Comparison of ENCODE assay signal across 9 cellular contexts in the genomic region with DNA sequence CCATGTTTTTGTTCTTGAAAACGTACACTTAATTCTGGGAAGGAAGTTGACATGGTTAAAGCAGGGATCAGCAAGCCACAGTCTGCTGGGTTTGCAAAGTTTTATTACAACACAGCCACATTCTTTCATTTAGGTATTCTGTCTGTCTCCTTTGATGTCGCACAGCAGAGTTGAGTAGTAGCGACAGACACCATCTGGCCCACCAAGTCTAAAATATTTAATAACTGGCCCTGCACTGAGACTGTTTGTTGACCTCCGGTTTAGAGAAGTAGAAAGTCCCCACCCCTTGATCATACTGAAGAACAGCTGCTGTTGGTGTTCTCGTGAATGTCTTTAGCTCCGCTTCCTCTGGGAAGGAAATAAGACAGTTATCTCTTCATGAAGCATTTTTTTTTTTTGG.
DNase-seq lines count a peak whose midpoint lies in the region; ATAC-seq, FAIRE-seq and TF ChIP-seq lines count a peak whose summit lies in the region.
"Had no signal": no experiment of that assay in that cellular context is flagged by ENCODE, and none has a peak within 500 bp of the region (broad histone marks: within the 10 kb centered on the region; RNA-seq: fewer than 3 reads in every experiment).

No MANE protein-coding gene starts in this region.

- H3K27me3 Mint-ChIP-seq in CD14-positive monocyte (ENCODE audit: low read depth in 3 of 3): peaks cover 0 to 1% (median 0%) of the 10 kb centered on the region in 3 donors

- TF ChIP-seq RAD21 in GM12878 (IDR thresholded peaks at IDR 0.05; ENCODE audit: insufficient read depth, low read depth, low read length): no peak

- no peak for TF ChIP-seq EP300 in GM12878 (IDR thresholded peaks at IDR 0.05; ENCODE audit: borderline replicate concordance in 1 of 2, control insufficient read depth in 1 of 2, low read depth in 2 of 2, low read length in 2 of 2)
- TF ChIP-seq EP300 in transverse colon (IDR thresholded peaks at IDR 0.05; ENCODE audit: low read depth): no peak

- CTCF ChIA-PET in GM12878 (lab: Yijun Ruan, JAX): interaction anchor here (0.5 to 4.0 kb wide), 8 partner anchors 16 to 133 kb away, joined by 3 to 18 read pairs (median 4); a partner anchor contains a TSS

- no peak overlapping the region for H3K9ac ChIP-seq in GM12878 (ENCODE audit: control insufficient read depth, insufficient read depth, low read length)

- intact Hi-C loops in CD14-positive monocyte (cut with micrococcal nuclease): no loop called here
- intact Hi-C loops in GM12878 (cut with micrococcal nuclease; ENCODE audit: unreplicated experiment): no loop called here
- intact Hi-C loops in ascending aorta (cut with DNase I): no loop called here
- intact Hi-C loops in transverse colon (cut with DNase I; ENCODE audit: low total_unique reads): no loop called here

- peak; percentile 27 for FAIRE-seq in GM12878 (lab: Jason Lieb, UNC)

- DNase-seq in CD14-positive monocyte (ENCODE audit: low spot score) (no peak), GM12878 (ENCODE audit: low read depth, low spot score) (no peak), ascending aorta (ENCODE audit: low spot score in 2 of 2) (no peak), AG20443 (ENCODE audit: low spot score) (no peak), NCI-H2029 (lab: John Stamatoyannopoulos, UW) (no peak), transverse colon (no peak)

- H3K4me1 ChIP-seq in GM12878 (ENCODE audit: control insufficient read depth, insufficient read depth, low read length) (no peaks in the 10 kb centered on the region), ascending aorta (no peaks in the 10 kb centered on the region), transverse colon (peaks cover 5 to 59% (median 28%) of the 10 kb centered on the region in 4 donors)
- H3K4me1 ChIP-seq: Caco-2 had no signal

- H3K4me1 Mint-ChIP-seq in CD14-positive monocyte: peaks cover 41% of the 10 kb centered on the region

- H3K9me3 ChIP-seq in GM12878 (replicated peaks; ENCODE audit: control insufficient read depth, insufficient read depth, low read length) (no peaks in the 10 kb centered on the region; the same call in 2 of the 3 replicates), ascending aorta (no peaks in the 10 kb centered on the region), transverse colon (no peaks in the 10 kb centered on the region)
- H3K9me3 ChIP-seq: Caco-2 had no signal

- no peak for TF ChIP-seq CTCF in CD14-positive monocyte (IDR thresholded peaks at IDR 0.05)
- no peak for TF ChIP-seq CTCF in GM12878 (IDR thresholded peaks at IDR 0.05 in 2 of 3, conservative IDR thresholded peaks at IDR 0.05 in 1 of 3; ENCODE audit: control insufficient read depth in 2 of 3, extremely low read depth in 1 of 3, insufficient read depth in 1 of 3, low read depth in 3 of 3, low read length in 3 of 3)
- TF ChIP-seq CTCF in ascending aorta (IDR thresholded peaks at IDR 0.05): no peak
- no peak for TF ChIP-seq CTCF in transverse colon (IDR thresholded peaks at IDR 0.05)

- H3K27me3 ChIP-seq in GM12878 (replicated peaks in 1 of 2; ENCODE audit: control insufficient read depth in 2 of 2, insufficient read depth in 2 of 2, low read length in 1 of 2): no peaks in the 10 kb centered on the region
- H3K27me3 ChIP-seq in ascending aorta: no peaks in the 10 kb centered on the region
- H3K27me3 ChIP-seq in transverse colon: no peaks in the 10 kb centered on the region

- peak overlapping the region; percentile 3 to 72 for H3K4me3 Mint-ChIP-seq in CD14-positive monocyte

- no TSS peak for BruUV-seq in GM12878 (replicated peaks; lab: Mats Ljungman, UMichigan)

- no peak overlapping the region for H2AFZ ChIP-seq in GM12878 (ENCODE audit: control insufficient read depth, low read depth, low read length)

- H3K4me2 ChIP-seq in GM12878 (ENCODE audit: control insufficient read depth, insufficient read depth): no peak overlapping the region

- H3K4me3 ChIP-seq in GM12878 (no peak overlapping the region), ascending aorta (no peak overlapping the region), transverse colon (no peak overlapping the region)

- peak overlapping the region in 4 of 7 donors; percentile 12 to 80 (median 62) for H3K27ac Mint-ChIP-seq in CD14-positive monocyte

- SMC1A ChIA-PET in GM12878 (lab: Charles Lee; ENCODE audit: uncharacterized antibody, unreplicated experiment): interaction anchor here (0.6 to 3.7 kb wide), 8 partner anchors 9 to 133 kb away, joined by 3 to 37 read pairs (median 6); a partner anchor contains a TSS

- H4K20me1 ChIP-seq in GM12878 (ENCODE audit: control insufficient read depth, insufficient read depth): no peaks in the 10 kb centered on the region

- RAD21 ChIA-PET in GM12878 (lab: Charles Lee; ENCODE audit: unreplicated experiment): interaction anchor here (1.0 to 2.5 kb wide), 4 partner anchors 9 to 133 kb away, joined by 3 to 11 read pairs (median 8); no protein-coding TSS in a partner anchor

- 32% methylated on average over 6 of the region's 6 CpGs for WGBS in GM12878 (ENCODE audit: insufficient coverage, insufficient replicate concordance, low lambda C conversion rate, missing lambda C conversion rate)
- 27 to 38% methylated on average over 6 of the region's 6 CpGs for WGBS in transverse colon (ENCODE audit: low coverage in 1 of 2), 2 donors

- H3K79me2 ChIP-seq in GM12878 (ENCODE audit: control insufficient read depth, insufficient read depth, low read length): no peaks in the 10 kb centered on the region

- in situ Hi-C loops in GM12878 (cut with MboI): no loop called here
- in situ Hi-C loops in transverse colon (cut with MboI; ENCODE audit: low pct_ligation_motif_present in 1 of 4, low pct_unique_long_range_greater_than_20kb in 1 of 4, low sequenced_read_pairs in 3 of 4): no loop called here

- ATAC-seq in GM19467 (IDR thresholded peaks at IDR 0.05; ENCODE audit: unreplicated experiment) (peak; percentile 69), HG03457 (IDR thresholded peaks at IDR 0.05; ENCODE audit: unreplicated experiment) (peak; percentile 68), GM12878 (peak; percentile 80)

- peaks cover 11 to 29% of the 10 kb centered on the region in 2 donors for H3K36me3 Mint-ChIP-seq in CD14-positive monocyte

- H3K36me3 ChIP-seq in GM12878 (ENCODE audit: control insufficient read depth in 2 of 2, insufficient read depth in 2 of 2, low read length in 1 of 2) (no peaks in the 10 kb centered on the region), ascending aorta (no peaks in the 10 kb centered on the region), transverse colon (peaks cover 0 to 5% (median 0%) of the 10 kb centered on the region in 4 donors)

- POLR2A ChIA-PET in GM12878 (lab: Charles Lee): interaction anchor here (1.0 to 1.3 kb wide), 6 partner anchors 9 to 75 kb away, joined by 3 to 5 read pairs (median 3); a partner anchor contains a TSS

- H3K27ac ChIP-seq in GM12878 (ENCODE audit: control insufficient read depth, insufficient read depth): no peak overlapping the region
- H3K27ac ChIP-seq in ascending aorta: no peak overlapping the region
- peak overlapping the region in 2 of 4 donors; percentile 9 to 33 for H3K27ac ChIP-seq in transverse colon

- TF ChIP-seq POLR2A in GM12878 (IDR thresholded peaks at IDR 0.05; ENCODE audit: low read depth, low read length) (no peak), transverse colon (IDR thresholded peaks at IDR 0.05) (no peak)

- peaks cover 0 to under 1% (median 0%) of the 10 kb centered on the region in 7 donors for H3K9me3 Mint-ChIP-seq in CD14-positive monocyte

TF ChIP-seq in GM12878, 131 proteins besides CTCF, POLR2A, EP300 and RAD21 (continues in another document):
- no peak for TF ChIP-seq SREBF1 (IDR thresholded peaks at IDR 0.05; ENCODE audit: low read length)
- no peak for TF ChIP-seq SUPT20H (IDR thresholded peaks at IDR 0.05; ENCODE audit: borderline replicate concordance, control insufficient read depth, low read depth, low read length)
- no peak for TF ChIP-seq SMAD5 (IDR thresholded peaks at IDR 0.05; ENCODE audit: low read depth)
- TF ChIP-seq, protein P1, sequence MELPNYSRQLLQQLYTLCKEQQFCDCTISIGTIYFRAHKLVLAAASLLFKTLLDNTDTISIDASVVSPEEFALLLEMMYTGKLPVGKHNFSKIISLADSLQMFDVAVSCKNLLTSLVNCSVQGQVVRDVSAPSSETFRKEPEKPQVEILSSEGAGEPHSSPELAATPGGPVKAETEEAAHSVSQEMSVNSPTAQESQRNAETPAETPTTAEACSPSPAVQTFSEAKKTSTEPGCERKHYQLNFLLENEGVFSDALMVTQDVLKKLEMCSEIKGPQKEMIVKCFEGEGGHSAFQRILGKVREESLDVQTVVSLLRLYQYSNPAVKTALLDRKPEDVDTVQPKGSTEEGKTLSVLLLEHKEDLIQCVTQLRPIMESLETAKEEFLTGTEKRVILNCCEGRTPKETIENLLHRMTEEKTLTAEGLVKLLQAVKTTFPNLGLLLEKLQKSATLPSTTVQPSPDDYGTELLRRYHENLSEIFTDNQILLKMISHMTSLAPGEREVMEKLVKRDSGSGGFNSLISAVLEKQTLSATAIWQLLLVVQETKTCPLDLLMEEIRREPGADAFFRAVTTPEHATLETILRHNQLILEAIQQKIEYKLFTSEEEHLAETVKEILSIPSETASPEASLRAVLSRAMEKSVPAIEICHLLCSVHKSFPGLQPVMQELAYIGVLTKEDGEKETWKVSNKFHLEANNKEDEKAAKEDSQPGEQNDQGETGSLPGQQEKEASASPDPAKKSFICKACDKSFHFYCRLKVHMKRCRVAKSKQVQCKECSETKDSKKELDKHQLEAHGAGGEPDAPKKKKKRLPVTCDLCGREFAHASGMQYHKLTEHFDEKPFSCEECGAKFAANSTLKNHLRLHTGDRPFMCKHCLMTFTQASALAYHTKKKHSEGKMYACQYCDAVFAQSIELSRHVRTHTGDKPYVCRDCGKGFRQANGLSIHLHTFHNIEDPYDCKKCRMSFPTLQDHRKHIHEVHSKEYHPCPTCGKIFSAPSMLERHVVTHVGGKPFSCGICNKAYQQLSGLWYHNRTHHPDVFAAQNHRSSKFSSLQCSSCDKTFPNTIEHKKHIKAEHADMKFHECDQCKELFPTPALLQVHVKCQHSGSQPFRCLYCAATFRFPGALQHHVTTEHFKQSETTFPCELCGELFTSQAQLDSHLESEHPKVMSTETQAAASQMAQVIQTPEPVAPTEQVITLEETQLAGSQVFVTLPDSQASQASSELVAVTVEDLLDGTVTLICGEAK (IDR thresholded peaks at IDR 0.05; ENCODE audit: borderline replicate concordance): no peak
- TF ChIP-seq TAF1 (IDR thresholded peaks at IDR 0.05; ENCODE audit: borderline replicate concordance, low read depth, low read length): no peak
- TF ChIP-seq IKZF1 (conservative IDR thresholded peaks at IDR 0.05): no peak
- no peak for TF ChIP-seq MEF2A (IDR thresholded peaks at IDR 0.05; ENCODE audit: insufficient read depth, low read depth, low read length)
- no peak for TF ChIP-seq HDGF (IDR thresholded peaks at IDR 0.05)
- TF ChIP-seq CEBPB (IDR thresholded peaks at IDR 0.05; ENCODE audit: borderline replicate concordance in 1 of 2, low read depth in 2 of 2, low read length in 2 of 2): no peak
- no peak for TF ChIP-seq POU2F2 (IDR thresholded peaks at IDR 0.05; ENCODE audit: borderline replicate concordance, low read depth, low read length)
- TF ChIP-seq CBFB (IDR thresholded peaks at IDR 0.05; ENCODE audit: low read depth): no peak
- no peak for TF ChIP-seq ZNF384 (IDR thresholded peaks at IDR 0.05; ENCODE audit: borderline replicate concordance, low read depth, low read length)
